In the genomic region with DNA sequence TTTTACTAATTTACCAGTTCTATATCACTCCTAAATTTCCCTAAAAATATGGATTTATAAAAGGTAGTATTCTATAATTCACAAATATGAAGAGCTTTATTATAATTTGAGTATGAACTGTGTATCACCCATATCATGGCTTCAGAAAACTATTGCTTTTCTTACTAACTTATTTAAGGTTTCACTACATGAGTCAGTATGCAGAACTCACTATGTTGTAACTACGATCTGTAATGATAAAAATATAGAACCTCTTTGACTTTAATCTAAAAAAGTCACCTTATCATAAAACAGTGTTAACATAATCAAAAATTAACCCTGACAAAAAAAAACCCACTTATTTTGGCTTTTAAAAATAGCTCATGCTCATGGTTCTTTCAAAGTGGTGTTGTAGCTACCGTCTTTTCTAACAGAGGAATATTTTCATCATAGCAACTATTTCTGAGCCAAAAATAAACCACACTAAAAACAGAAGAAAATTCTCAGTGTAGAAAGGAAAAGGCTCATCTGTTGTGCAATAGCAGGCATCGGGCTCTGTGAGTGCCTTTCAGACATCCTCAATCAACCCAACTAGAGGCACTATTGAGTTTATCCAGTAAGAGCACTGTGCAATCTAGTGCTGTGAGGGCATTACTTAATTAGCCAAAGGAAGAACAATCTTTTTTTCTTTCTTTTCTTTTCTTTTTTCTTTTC, we compare ENCODE assay signal across 8 cellular contexts. TPM values are rescaled to one million over a fixed set of nuclear protein-coding genes. Genes with fewer than 3 reads are reported as not detected.
A peak's percentile ranks its signal among the peaks of the same experiment; 100 is the strongest.
DNase-seq lines count a peak whose midpoint lies in the region; ATAC-seq and TF ChIP-seq lines count a peak whose summit lies in the region.

No MANE protein-coding gene starts in this region.

- DNase-seq in activated T-cell treated with anti-CD3 and anti-CD28 coated beads, Interleukin-2, amount 50 U/mL, for 72 hours = peak in 1 of 2 donors; percentile 8
- DNase-seq in activated T-cell treated with anti-CD3 and anti-CD28 coated beads, Interleukin-2, amount 50 U/mL, for 1 hour = no peak
- DNase-seq in NOMO-1 treated with DMSO at 0.1 percent for 48 hours (lab: John Stamatoyannopoulos, UW; ENCODE audit: unreplicated experiment) (peak; percentile 97), fibroblast of mammary gland (ENCODE audit: low read depth) (peak; percentile 29), NCI-H187 treated with DMSO at 0.1 percent for 48 hours (lab: John Stamatoyannopoulos, UW) (no peak), NCI-H345 (lab: John Stamatoyannopoulos, UW) (no peak)
- no peak for DNase-seq in stimulated activated naive B cell treated with anti-CD40 and anti-IgM and Interleukin-4, amounts not matched to agents 10 μg/mL and 1 μg/mL and 100 μg/mL, for 72 hours
- DNase-seq in stimulated activated CD4-positive, alpha-beta T cell treated with anti-CD3 and anti-CD28 coated beads, Interleukin-4, amount 100 ng/mL, for 4 hours = no peak

- peak overlapping the region in 1 of 2 donors; percentile 56 for H3K4me3 Mint-ChIP-seq in activated T-cell treated with anti-CD3 and anti-CD28 coated beads, Interleukin-2, amount 50 U/mL, for 72 hours
- no peak overlapping the region for H3K4me3 Mint-ChIP-seq in stimulated activated naive B cell treated with anti-CD40 and anti-IgM and Interleukin-4, amounts not matched to agents 10 μg/mL and 1 μg/mL and 100 μg/mL, for 72 hours

- ATAC-seq in activated T-cell treated with anti-CD3 and anti-CD28 coated beads, Interleukin-2, amount 50 U/mL, for 72 hours (replicated peaks in 1 of 2) = peak; percentile 84 to 93
- peak; percentile 62 to 63 for ATAC-seq in stimulated activated naive B cell treated with anti-CD40 and anti-IgM and Interleukin-4, amounts not matched to agents 10 μg/mL and 1 μg/mL and 100 μg/mL, for 72 hours (replicated peaks)

- H3K9me3 Mint-ChIP-seq in activated T-cell treated with anti-CD3 and anti-CD28 coated beads, Interleukin-2, amount 50 U/mL, for 72 hours = no peaks in the 10 kb centered on the region
- peaks cover 0 to 4% of the 10 kb centered on the region in 2 donors for H3K9me3 Mint-ChIP-seq in stimulated activated naive B cell treated with anti-CD40 and anti-IgM and Interleukin-4, amounts not matched to agents 10 μg/mL and 1 μg/mL and 100 μg/mL, for 72 hours

- peaks cover 27% of the 10 kb centered on the region for H3K27me3 Mint-ChIP-seq in activated T-cell treated with anti-CD3 and anti-CD28 coated beads, Interleukin-2, amount 50 U/mL, for 72 hours (ENCODE audit: low read depth)
- peaks cover 4 to 11% of the 10 kb centered on the region in 2 donors for H3K27me3 Mint-ChIP-seq in stimulated activated naive B cell treated with anti-CD40 and anti-IgM and Interleukin-4, amounts not matched to agents 10 μg/mL and 1 μg/mL and 100 μg/mL, for 72 hours

- no peak overlapping the region for H3K4me3 ChIP-seq in fibroblast of mammary gland (ENCODE audit: control insufficient read depth, low read depth, low read length)

- H3K27ac Mint-ChIP-seq in activated T-cell treated with anti-CD3 and anti-CD28 coated beads, Interleukin-2, amount 50 U/mL, for 72 hours = peak overlapping the region; percentile 76
- H3K27ac Mint-ChIP-seq in stimulated activated naive B cell treated with anti-CD40 and anti-IgM and Interleukin-4, amounts not matched to agents 10 μg/mL and 1 μg/mL and 100 μg/mL, for 72 hours = no peak overlapping the region

- TF ChIP-seq CTCF in fibroblast of mammary gland (conservative IDR thresholded peaks at IDR 0.05; ENCODE audit: control insufficient read depth, insufficient read depth, low read depth, low read length) = no peak

- peaks cover 15% of the 10 kb centered on the region for H3K4me1 Mint-ChIP-seq in activated T-cell treated with anti-CD3 and anti-CD28 coated beads, Interleukin-2, amount 50 U/mL, for 72 hours (ENCODE audit: low read depth)
- H3K4me1 Mint-ChIP-seq in stimulated activated naive B cell treated with anti-CD40 and anti-IgM and Interleukin-4, amounts not matched to agents 10 μg/mL and 1 μg/mL and 100 μg/mL, for 72 hours = peaks cover 4 to 12% of the 10 kb centered on the region in 2 donors

- H3K36me3 Mint-ChIP-seq in activated T-cell treated with anti-CD3 and anti-CD28 coated beads, Interleukin-2, amount 50 U/mL, for 72 hours (ENCODE audit: insufficient read depth in 2 of 2) = no peaks in the 10 kb centered on the region
- H3K36me3 Mint-ChIP-seq in stimulated activated naive B cell treated with anti-CD40 and anti-IgM and Interleukin-4, amounts not matched to agents 10 μg/mL and 1 μg/mL and 100 μg/mL, for 72 hours = peaks cover 2 to 3% of the 10 kb centered on the region in 2 donors

RNA-seq across cellular contexts. Expression of gene ITGAM, which starts 42.1 kb away (rescaled TPM):
- 1 to 10 TPM; 1.8 to 3.7 TPM for total RNA-seq in activated T-cell treated with anti-CD3 and anti-CD28 coated beads, Interleukin-2, amount 50 U/mL, for 72 hours

RNA-seq across cellular contexts. Expression of gene ITGAX, which starts 53.1 kb away (rescaled TPM):
- 100 to 1,000 TPM in 1 of 2 donors, 10 to 100 TPM in 1; 79.3 to 146 TPM for total RNA-seq in activated T-cell treated with anti-CD3 and anti-CD28 coated beads, Interleukin-2, amount 50 U/mL, for 72 hours

Comparison
In these comparisons a context has a peak if more than half of its experiments do, and no peak if none do; other contexts are left out.
1. DNase-seq: peak in NOMO-1 treated with DMSO at 0.1 percent for 48 hours (single experiment) and fibroblast of mammary gland (single experiment); none in activated T-cell treated with anti-CD3 and anti-CD28 coated beads, Interleukin-2, amount 50 U/mL, for 1 hour (single experiment), stimulated activated naive B cell treated with anti-CD40 and anti-IgM and Interleukin-4, amounts not matched to agents 10 μg/mL and 1 μg/mL and 100 μg/mL, for 72 hours (single experiment), NCI-H187 treated with DMSO at 0.1 percent for 48 hours (single experiment), NCI-H345 (single experiment) and stimulated activated CD4-positive, alpha-beta T cell treated with anti-CD3 and anti-CD28 coated beads, Interleukin-4, amount 100 ng/mL, for 4 hours (0 of 2).